Comparison of ENCODE assay signal across 6 cellular contexts in genomic region chr4:75519452-75519851, GRCh38. TPM values are rescaled to one million over a fixed set of nuclear protein-coding genes. Genes with fewer than 3 reads are reported as not detected.
"Had no signal": no experiment of that assay in that cellular context is flagged by ENCODE, and none has a peak within 500 bp of the region (broad histone marks: within the 10 kb centered on the region; RNA-seq: fewer than 3 reads in every experiment).

No MANE protein-coding gene starts in this region.

RNA-seq across cellular contexts. Expression of gene ODAPH, which starts 36.4 kb away (rescaled TPM):
- total RNA-seq: GM23248, GM23338, H1, H7, H9, HFFc6 had no signal
- polyA plus RNA-seq: GM23248, GM23338, H1 had no signal
